ENCODE assay signal across 38 cellular contexts in genomic region chr16:76390476-76390875, GRCh38.
"Had no signal": no experiment of that assay in that cellular context is flagged by ENCODE, and none has a peak within 500 bp of the region (broad histone marks: within the 10 kb centered on the region; RNA-seq: fewer than 3 reads in every experiment).

No MANE protein-coding gene starts in this region.

- H3K36me3 Mint-ChIP-seq: activated naive CD4-positive, alpha-beta T cell treated with anti-CD3 and anti-CD28 coated beads, Interleukin-2, amount 10 ng/mL, durations not matched to agents 7 days and 5 days; activated naive CD4-positive, alpha-beta T cell treated with anti-CD3 and anti-CD28 coated beads, Interleukin-2, amount 50 U/mL, for 24 hours; activated naive CD4-positive, alpha-beta T cell treated with anti-CD3 and anti-CD28 coated beads, Interleukin-2, amount 50 U/mL, for 72 hours; activated naive CD8-positive, alpha-beta T cell; activated naive CD8-positive, alpha-beta T cell treated with anti-CD3 and anti-CD28 coated beads for 36 hours; activated naive CD8-positive, alpha-beta T cell treated with anti-CD3 and anti-CD28 coated beads, Interleukin-2, amount 10 ng/mL, durations not matched to agents 7 days and 5 days; brain had no signal

- H3K4me3 ChIP-seq: adrenal gland, ascending aorta, body of pancreas, breast epithelium, cardiac muscle cell had no signal

- H3K9me3 Mint-ChIP-seq: activated naive CD4-positive, alpha-beta T cell treated with anti-CD3 and anti-CD28 coated beads, Interleukin-2, amount 50 U/mL, for 24 hours; activated naive CD8-positive, alpha-beta T cell treated with anti-CD3 and anti-CD28 coated beads for 36 hours; activated naive CD8-positive, alpha-beta T cell treated with anti-CD3 and anti-CD28 coated beads, Interleukin-2, amount 10 ng/mL, durations not matched to agents 7 days and 5 days; activated T-helper 1 cell treated with anti-CD3 and anti-CD28 coated beads, Interleukin-12 subunit alpha, Interleukin-12 subunit beta, Interleukin-2, Interleukin-4 antibody, amounts not matched to agents 30 ng/mL and 10 ng/mL and 1 ng/mL, durations not matched to agents 14 hours and 24 hours and 36 hours; activated T-helper 17 cell treated with anti-CD3 and anti-CD28 coated beads, Interleukin-2, amount 50 U/mL, for 72 hours; activated T-helper 2 cell treated with anti-CD3 and anti-CD28 coated beads, Interferon-gamma antibody, Interleukin-2, Interleukin-4, amounts not matched to agents 10 μg/mL and 5 μg/mL and 100 μg/mL, durations not matched to agents 14 hours and 24 hours and 36 hours; brain had no signal

- H3K27me3 ChIP-seq: adrenal gland, ascending aorta, body of pancreas, brain microvascular endothelial cell, breast epithelium, cardiac muscle cell had no signal

- ATAC-seq: activated naive CD4-positive, alpha-beta T cell treated with anti-CD3 and anti-CD28 coated beads, Interleukin-2, amount 50 U/mL, for 72 hours; activated naive CD8-positive, alpha-beta T cell treated with anti-CD3 and anti-CD28 coated beads, Interleukin-2, amount 50 U/mL, for 24 hours; activated T-cell treated with anti-CD3 and anti-CD28 coated beads, Interleukin-2, amount 50 U/mL, for 4 hours; activated T-cell treated with anti-CD3 and anti-CD28 coated beads, Interleukin-2, amount 50 U/mL, for 72 hours; activated T-helper 17 cell treated with anti-CD3 and anti-CD28 coated beads, Interleukin-2, amount 50 U/mL, for 72 hours; body of pancreas had no signal

- H3K9me3 ChIP-seq: adrenal gland, ascending aorta, body of pancreas, breast epithelium had no signal

- H3K27ac ChIP-seq: adrenal gland, ascending aorta, body of pancreas, brain microvascular endothelial cell, breast epithelium, cardiac muscle cell had no signal

- H3K4me1 Mint-ChIP-seq: activated naive CD4-positive, alpha-beta T cell treated with anti-CD3 and anti-CD28 coated beads, Interleukin-2, amount 10 ng/mL, durations not matched to agents 7 days and 5 days; activated naive CD4-positive, alpha-beta T cell treated with anti-CD3 and anti-CD28 coated beads, Interleukin-2, amount 50 U/mL, for 24 hours; activated naive CD8-positive, alpha-beta T cell treated with anti-CD3 and anti-CD28 coated beads for 36 hours; activated naive CD8-positive, alpha-beta T cell treated with anti-CD3 and anti-CD28 coated beads, Interleukin-2, amount 10 ng/mL, durations not matched to agents 7 days and 5 days; activated naive CD8-positive, alpha-beta T cell treated with anti-CD3 and anti-CD28 coated beads, Interleukin-2, amount 50 U/mL, for 24 hours; activated T-helper 17 cell treated with anti-CD3 and anti-CD28 coated beads, Interleukin-2, amount 50 U/mL, for 72 hours; brain; central memory CD8-positive, alpha-beta T cell had no signal

- H3K4me3 Mint-ChIP-seq: activated naive CD4-positive, alpha-beta T cell treated with anti-CD3 and anti-CD28 coated beads, Interleukin-2, amount 10 ng/mL, durations not matched to agents 7 days and 5 days; activated naive CD4-positive, alpha-beta T cell treated with anti-CD3 and anti-CD28 coated beads, Interleukin-2, amount 50 U/mL, for 24 hours; activated naive CD8-positive, alpha-beta T cell; activated naive CD8-positive, alpha-beta T cell treated with anti-CD3 and anti-CD28 coated beads for 36 hours; activated naive CD8-positive, alpha-beta T cell treated with anti-CD3 and anti-CD28 coated beads, Interleukin-2, amount 10 ng/mL, durations not matched to agents 7 days and 5 days; activated naive CD8-positive, alpha-beta T cell treated with anti-CD3 and anti-CD28 coated beads, Interleukin-2, amount 50 U/mL, for 24 hours; activated T-cell treated with anti-CD3 and anti-CD28 coated beads, Interleukin-2, amount 50 U/mL, for 24 hours; activated T-cell treated with anti-CD3 and anti-CD28 coated beads, Interleukin-2, amount 50 U/mL, for 4 hours; activated T-cell treated with anti-CD3 and anti-CD28 coated beads, Interleukin-2, amount 50 U/mL, for 72 hours; activated T-helper 1 cell treated with anti-CD3 and anti-CD28 coated beads, Interleukin-12 subunit alpha, Interleukin-12 subunit beta, Interleukin-2, Interleukin-4 antibody, amounts not matched to agents 30 ng/mL and 10 ng/mL and 1 ng/mL, durations not matched to agents 14 hours and 24 hours and 36 hours; activated T-helper 17 cell treated with anti-CD3 and anti-CD28 coated beads, Interleukin-2, amount 50 U/mL, for 72 hours; brain; central memory CD8-positive, alpha-beta T cell had no signal

- H3K36me3 ChIP-seq: adrenal gland, ascending aorta, brain microvascular endothelial cell, breast epithelium, cardiac muscle cell had no signal

- H3K27me3 Mint-ChIP-seq: activated naive CD4-positive, alpha-beta T cell treated with anti-CD3 and anti-CD28 coated beads, Interleukin-2, amount 10 ng/mL, durations not matched to agents 7 days and 5 days; activated naive CD4-positive, alpha-beta T cell treated with anti-CD3 and anti-CD28 coated beads, Interleukin-2, amount 50 U/mL, for 24 hours; activated naive CD8-positive, alpha-beta T cell treated with anti-CD3 and anti-CD28 coated beads for 36 hours; activated naive CD8-positive, alpha-beta T cell treated with anti-CD3 and anti-CD28 coated beads, Interleukin-2, amount 10 ng/mL, durations not matched to agents 7 days and 5 days; activated naive CD8-positive, alpha-beta T cell treated with anti-CD3 and anti-CD28 coated beads, Interleukin-2, amount 50 U/mL, for 24 hours; activated T-cell treated with anti-CD3 and anti-CD28 coated beads, Interleukin-2, amount 50 U/mL, for 24 hours; activated T-helper 17 cell treated with anti-CD3 and anti-CD28 coated beads, Interleukin-2, amount 50 U/mL, for 72 hours; brain; central memory CD8-positive, alpha-beta T cell had no signal

- H3K27ac Mint-ChIP-seq: activated naive CD4-positive, alpha-beta T cell treated with anti-CD3 and anti-CD28 coated beads, Interleukin-2, amount 10 ng/mL, durations not matched to agents 7 days and 5 days; activated naive CD4-positive, alpha-beta T cell treated with anti-CD3 and anti-CD28 coated beads, Interleukin-2, amount 50 U/mL, for 24 hours; activated naive CD4-positive, alpha-beta T cell treated with anti-CD3 and anti-CD28 coated beads, Interleukin-2, amount 50 U/mL, for 72 hours; activated naive CD8-positive, alpha-beta T cell; activated naive CD8-positive, alpha-beta T cell treated with anti-CD3 and anti-CD28 coated beads for 36 hours; activated naive CD8-positive, alpha-beta T cell treated with anti-CD3 and anti-CD28 coated beads, Interleukin-2, amount 10 ng/mL, durations not matched to agents 7 days and 5 days; activated naive CD8-positive, alpha-beta T cell treated with anti-CD3 and anti-CD28 coated beads, Interleukin-2, amount 50 U/mL, for 24 hours; activated T-cell treated with anti-CD3 and anti-CD28 coated beads, Interleukin-2, amount 50 U/mL, for 24 hours; activated T-cell treated with anti-CD3 and anti-CD28 coated beads, Interleukin-2, amount 50 U/mL, for 72 hours; activated T-helper 1 cell treated with anti-CD3 and anti-CD28 coated beads, Interleukin-12 subunit alpha, Interleukin-12 subunit beta, Interleukin-2, Interleukin-4 antibody, amounts not matched to agents 30 ng/mL and 10 ng/mL and 1 ng/mL, durations not matched to agents 14 hours and 24 hours and 36 hours; activated T-helper 17 cell treated with anti-CD3 and anti-CD28 coated beads, Interleukin-2, amount 50 U/mL, for 72 hours; activated T-helper 2 cell treated with anti-CD3 and anti-CD28 coated beads, Interferon-gamma antibody, Interleukin-2, Interleukin-4, amounts not matched to agents 10 μg/mL and 5 μg/mL and 100 μg/mL, durations not matched to agents 14 hours and 24 hours and 36 hours; brain had no signal

- H3K4me1 ChIP-seq: adrenal gland, ascending aorta, body of pancreas, breast epithelium had no signal

- DNase-seq: activated effector memory CD4-positive, alpha-beta T cell treated with anti-CD3 and anti-CD28 coated beads, Interleukin-2, amount 50 U/mL, for 16 hours; activated effector memory CD4-positive, alpha-beta T cell treated with Interleukin-2 at 50 U/mL for 16 hours; activated gamma-delta T cell; activated gamma-delta T cell treated with Interleukin-2 at 50 U/mL for 16 hours; activated naive CD4-positive, alpha-beta T cell; activated naive CD4-positive, alpha-beta T cell treated with anti-CD3 and anti-CD28 coated beads, Interleukin-2, amount 10 ng/mL, durations not matched to agents 7 days and 5 days; activated naive CD4-positive, alpha-beta T cell treated with anti-CD3 and anti-CD28 coated beads, Interleukin-2, amount 50 U/mL, for 16 hours; activated naive CD4-positive, alpha-beta T cell treated with Interleukin-2 at 50 U/mL for 16 hours; activated naive CD8-positive, alpha-beta T cell treated with anti-CD3 and anti-CD28 coated beads for 36 hours; activated naive CD8-positive, alpha-beta T cell treated with anti-CD3 and anti-CD28 coated beads, Interleukin-2, amount 10 ng/mL, durations not matched to agents 7 days and 5 days; activated naive CD8-positive, alpha-beta T cell treated with anti-CD3 and anti-CD28 coated beads, Interleukin-2, amount 50 U/mL, for 24 hours; activated T-cell treated with anti-CD3 and anti-CD28 coated beads for 4 hours; activated T-cell treated with anti-CD3 and anti-CD28 coated beads, Interleukin-2, amount 50 U/mL, for 1 hour; activated T-cell treated with anti-CD3 and anti-CD28 coated beads, Interleukin-2, amount 50 U/mL, for 24 hours; activated T-cell treated with anti-CD3 and anti-CD28 coated beads, Interleukin-2, amount 50 U/mL, for 4 hours; activated T-cell treated with anti-CD3 and anti-CD28 coated beads, Interleukin-2, amount 50 U/mL, for 48 hours; activated T-cell treated with anti-CD3 and anti-CD28 coated beads, Interleukin-2, amount 50 U/mL, for 72 hours; adrenal gland; amniotic stem cell; amygdala; anterior cingulate cortex; aorta; body of pancreas; brain microvascular endothelial cell; caudate nucleus; central memory CD4-positive, alpha-beta T cell; cerebellar nuclear complex had no signal
